Comparison of ENCODE assay signal across 9 cellular contexts in the genomic region with DNA sequence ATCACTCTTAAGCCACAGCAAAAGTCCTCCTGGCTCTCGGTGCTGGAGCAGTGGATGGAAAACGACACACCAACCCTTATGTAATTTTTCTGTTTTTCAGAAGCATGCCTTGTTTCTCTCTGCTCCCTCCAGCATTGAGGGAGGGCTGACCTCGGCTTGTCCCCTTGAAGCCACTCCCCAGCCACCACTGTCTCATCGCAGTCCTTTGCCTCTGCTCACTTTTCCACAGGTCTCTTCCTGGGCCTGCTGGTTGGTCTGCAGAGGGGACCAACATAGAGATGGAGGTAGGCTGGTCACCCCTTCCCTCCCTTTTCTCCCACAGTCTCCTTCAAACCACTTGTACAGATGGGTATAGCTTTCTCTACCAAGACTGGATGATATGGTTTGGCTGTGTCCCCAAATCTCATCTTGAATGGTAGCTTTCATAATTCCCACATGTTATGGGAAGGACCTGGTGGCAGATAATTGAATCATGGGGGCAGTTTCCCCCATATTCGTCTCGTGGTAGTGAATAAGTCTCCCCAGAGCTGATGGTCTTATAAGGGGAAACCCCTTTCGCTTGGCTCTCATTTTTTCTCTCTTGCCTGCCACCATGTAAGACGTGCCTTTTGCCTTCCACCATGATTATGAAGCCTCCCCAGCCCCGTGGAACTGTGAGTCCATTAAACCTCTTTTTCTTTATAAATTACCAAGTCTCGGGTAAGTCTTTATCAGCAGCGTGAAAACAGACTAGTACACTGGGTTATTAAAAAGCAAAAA. TPM values are rescaled to one million over a fixed set of nuclear protein-coding genes. Genes with fewer than 3 reads are reported as not detected.
DNase-seq lines count a peak whose midpoint lies in the region; ATAC-seq and TF ChIP-seq lines count a peak whose summit lies in the region.
"Had no signal": no experiment of that assay in that cellular context is flagged by ENCODE, and none has a peak within 500 bp of the region (broad histone marks: within the 10 kb centered on the region; RNA-seq: fewer than 3 reads in every experiment).

No MANE protein-coding gene starts in this region.

- WGBS in mesenchymal stem cell, result 91% methylated on average over 9 of the region's 11 CpGs
- 52 to 65% methylated on average over 11 of the region's 11 CpGs for WGBS in testis, 2 donors

- no peak overlapping the region for H3K27ac Mint-ChIP-seq in activated naive CD4-positive, alpha-beta T cell treated with anti-CD3 and anti-CD28 coated beads, Interleukin-2, amount 50 U/mL, for 24 hours
- peak overlapping the region; percentile 51 for H3K27ac Mint-ChIP-seq in activated T-helper 17 cell treated with anti-CD3 and anti-CD28 coated beads, Interleukin-2, amount 50 U/mL, for 72 hours

- H3K9me3 Mint-ChIP-seq in activated naive CD4-positive, alpha-beta T cell treated with anti-CD3 and anti-CD28 coated beads, Interleukin-2, amount 50 U/mL, for 24 hours, result no peaks in the 10 kb centered on the region
- no peaks in the 10 kb centered on the region for H3K9me3 Mint-ChIP-seq in activated T-helper 17 cell treated with anti-CD3 and anti-CD28 coated beads, Interleukin-2, amount 50 U/mL, for 72 hours

- H3K27me3 ChIP-seq in mesenchymal stem cell (ENCODE audit: control insufficient read depth in 1 of 2, insufficient read depth in 1 of 2, low read length in 2 of 2) (no peaks in the 10 kb centered on the region), tibial artery (no peaks in the 10 kb centered on the region), testis (no peaks in the 10 kb centered on the region)
- H3K27me3 ChIP-seq: Peyer's patch had no signal

- H3K9ac ChIP-seq in mesenchymal stem cell (ENCODE audit: low read length), result no peak overlapping the region

- H4K91ac ChIP-seq in mesenchymal stem cell (ENCODE audit: low read length), result no peak overlapping the region

- no peak overlapping the region for H3K18ac ChIP-seq in mesenchymal stem cell (ENCODE audit: low read depth in 1 of 2, low read length in 2 of 2)

- no peak overlapping the region for H2BK15ac ChIP-seq in mesenchymal stem cell (ENCODE audit: low read depth, poor library complexity, severe bottlenecking)

- H3K36me3 ChIP-seq in mesenchymal stem cell (ENCODE audit: control insufficient read depth in 1 of 2, insufficient read depth in 2 of 2, low read depth in 1 of 2, low read length in 2 of 2), result no peaks in the 10 kb centered on the region
- no peaks in the 10 kb centered on the region for H3K36me3 ChIP-seq in tibial artery
- H3K36me3 ChIP-seq in testis (ENCODE audit: low read depth, missing control alignments), result no peaks in the 10 kb centered on the region
- H3K36me3 ChIP-seq: Peyer's patch had no signal

- H3K4me1 Mint-ChIP-seq in activated naive CD4-positive, alpha-beta T cell treated with anti-CD3 and anti-CD28 coated beads, Interleukin-2, amount 50 U/mL, for 24 hours, result peaks cover 11% of the 10 kb centered on the region
- no peaks in the 10 kb centered on the region for H3K4me1 Mint-ChIP-seq in activated T-helper 17 cell treated with anti-CD3 and anti-CD28 coated beads, Interleukin-2, amount 50 U/mL, for 72 hours

- no peak overlapping the region for H3K4me2 ChIP-seq in mesenchymal stem cell (ENCODE audit: low read length, poor library complexity, severe bottlenecking)

- intact Hi-C loops in tibial artery (cut with DNase I; ENCODE audit: low total_unique reads), result no loop called here
- intact Hi-C loops in testis (cut with DNase I; ENCODE audit: low total_unique reads), result no loop called here

- H3K79me1 ChIP-seq in mesenchymal stem cell (replicated peaks; ENCODE audit: low read length, poor library complexity, severe bottlenecking), result peaks cover 15% of the 10 kb centered on the region

- no peak overlapping the region for H2AK5ac ChIP-seq in mesenchymal stem cell (ENCODE audit: low read length, severe bottlenecking)

- H4K8ac ChIP-seq in mesenchymal stem cell (ENCODE audit: low read length), result no peak overlapping the region

- no peaks in the 10 kb centered on the region for H3K9me3 ChIP-seq in mesenchymal stem cell (ENCODE audit: control insufficient read depth, low read length)
- no peaks in the 10 kb centered on the region for H3K9me3 ChIP-seq in tibial artery
- no peaks in the 10 kb centered on the region for H3K9me3 ChIP-seq in testis
- H3K9me3 ChIP-seq: Peyer's patch had no signal

- DNase-seq in activated naive CD4-positive, alpha-beta T cell treated with Interleukin-2 at 50 U/mL for 16 hours, result no peak
- DNase-seq in mesenchymal stem cell (no peak), tibial artery (no peak), testis (no peak), NOMO-1 treated with DMSO at 0.1 percent for 48 hours (lab: John Stamatoyannopoulos, UW; ENCODE audit: unreplicated experiment) (no peak), C1 segment of cervical spinal cord (lab: John Stamatoyannopoulos, UW) (no peak)
- DNase-seq: Peyer's patch had no signal

- H3K4me3 Mint-ChIP-seq in activated naive CD4-positive, alpha-beta T cell treated with anti-CD3 and anti-CD28 coated beads, Interleukin-2, amount 50 U/mL, for 24 hours, result peak overlapping the region; percentile 59
- H3K4me3 Mint-ChIP-seq in activated T-helper 17 cell treated with anti-CD3 and anti-CD28 coated beads, Interleukin-2, amount 50 U/mL, for 72 hours, result peak overlapping the region; percentile 89

- H3K14ac ChIP-seq in mesenchymal stem cell (ENCODE audit: low read length in 2 of 2), result no peak overlapping the region

- H3K27me3 Mint-ChIP-seq in activated naive CD4-positive, alpha-beta T cell treated with anti-CD3 and anti-CD28 coated beads, Interleukin-2, amount 50 U/mL, for 24 hours, result peaks cover 1% of the 10 kb centered on the region
- H3K27me3 Mint-ChIP-seq in activated T-helper 17 cell treated with anti-CD3 and anti-CD28 coated beads, Interleukin-2, amount 50 U/mL, for 72 hours, result no peaks in the 10 kb centered on the region

- no peak overlapping the region for H2BK12ac ChIP-seq in mesenchymal stem cell (ENCODE audit: low read length in 2 of 2)

- ATAC-seq in activated T-helper 17 cell treated with anti-CD3 and anti-CD28 coated beads, Interleukin-2, amount 50 U/mL, for 72 hours (replicated peaks), result peak; percentile 41

- H2AFZ ChIP-seq in mesenchymal stem cell (ENCODE audit: low read depth, low read length), result peak overlapping the region; percentile 29

- H2BK120ac ChIP-seq in mesenchymal stem cell (ENCODE audit: low read depth, low read length), result no peak overlapping the region

- H3K23ac ChIP-seq in mesenchymal stem cell (ENCODE audit: low read length in 2 of 2), result no peak overlapping the region

- no peaks in the 10 kb centered on the region for H3K36me3 Mint-ChIP-seq in activated naive CD4-positive, alpha-beta T cell treated with anti-CD3 and anti-CD28 coated beads, Interleukin-2, amount 50 U/mL, for 24 hours
- H3K36me3 Mint-ChIP-seq in activated T-helper 17 cell treated with anti-CD3 and anti-CD28 coated beads, Interleukin-2, amount 50 U/mL, for 72 hours (ENCODE audit: low read depth), result no peaks in the 10 kb centered on the region

- no peak overlapping the region for H3K27ac ChIP-seq in mesenchymal stem cell (ENCODE audit: low read length, poor library complexity, severe bottlenecking)
- no peak overlapping the region for H3K27ac ChIP-seq in tibial artery
- H3K27ac ChIP-seq in testis, result no peak overlapping the region

- TF ChIP-seq CTCF in tibial artery (IDR thresholded peaks at IDR 0.05) (no peak), testis (IDR thresholded peaks at IDR 0.05) (no peak)

- no peak overlapping the region for H2BK5ac ChIP-seq in mesenchymal stem cell (ENCODE audit: low read depth, low read length, poor library complexity, severe bottlenecking)

- no peak for TF ChIP-seq POLR2A in testis (IDR thresholded peaks at IDR 0.05)

- H3K4me3 ChIP-seq in mesenchymal stem cell (ENCODE audit: insufficient read depth in 1 of 2, low read depth in 1 of 2, low read length in 2 of 2), result peak overlapping the region in 1 of 2 experiments; percentile 100
- peak overlapping the region; percentile 74 to 76 for H3K4me3 ChIP-seq in tibial artery
- H3K4me3 ChIP-seq in testis, result peak overlapping the region in 1 of 2 donors; percentile 78

- H3K4me1 ChIP-seq in mesenchymal stem cell (ENCODE audit: control insufficient read depth, insufficient read depth, low read depth, low read length) (peaks cover 2% of the 10 kb centered on the region), tibial artery (peaks cover 0 to 19% (median 14%) of the 10 kb centered on the region in 4 donors), testis (peaks cover 4% of the 10 kb centered on the region)
- H3K4me1 ChIP-seq: Peyer's patch had no signal

- H3K4ac ChIP-seq in mesenchymal stem cell (ENCODE audit: low read depth in 1 of 2, low read length in 2 of 2), result no peak overlapping the region

RNA-seq across cellular contexts. Expression of gene RIOK3, which starts 14.3 kb away (rescaled TPM):
- 100 to 1,000 TPM in 1 of 2 donors, 10 to 100 TPM in 1; 56.8 to 101 TPM for total RNA-seq in activated T-helper 17 cell treated with anti-CD3 and anti-CD28 coated beads, Interleukin-2, amount 50 U/mL, for 72 hours
- 60.4 TPM for polyA plus RNA-seq in mesenchymal stem cell (2013, experiment 1 of 2)
- 58.3 TPM for polyA plus RNA-seq in mesenchymal stem cell (2013, experiment 2 of 2)
- 10 to 100 TPM; 41.7 to 68.7 TPM for total RNA-seq in testis
- polyA plus RNA-seq in testis (ENCODE audit: insufficient read depth, low read depth, low replicate concordance), result 76.8 TPM
